Comparison of ENCODE assay signal across 13 cellular contexts in genomic region chr17:1511290-1511689, GRCh38. TPM values are rescaled to one million over a fixed set of nuclear protein-coding genes. Genes with fewer than 3 reads are reported as not detected.
DNase-seq lines count a peak whose midpoint lies in the region; ATAC-seq and TF ChIP-seq lines count a peak whose summit lies in the region.
"Had no signal": no experiment of that assay in that cellular context is flagged by ENCODE, and none has a peak within 500 bp of the region (broad histone marks: within the 10 kb centered on the region; RNA-seq: fewer than 3 reads in every experiment).

No MANE protein-coding gene starts in this region.

- intact Hi-C loops in ascending aorta (cut with DNase I) (no loop called here), thyroid gland (cut with DNase I) (loop anchor here (10.0 kb wide), 1 partner anchor 236 kb away; the partner anchor contains the start of genes BHLHA9 and TRARG1)

- H3K4me3 ChIP-seq in ascending aorta (no peak overlapping the region), mucosa of stomach (ENCODE audit: low read length) (no peak overlapping the region), thyroid gland (replicated peaks in 1 of 3) (no peak overlapping the region)

- no peak for ATAC-seq in HG02870 (IDR thresholded peaks at IDR 0.05; ENCODE audit: unreplicated experiment)
- ATAC-seq: T-cell had no signal

- H3K9me3 ChIP-seq in ascending aorta (no peaks in the 10 kb centered on the region), mucosa of stomach (ENCODE audit: control insufficient read depth, low read length) (no peaks in the 10 kb centered on the region), thyroid gland (no peaks in the 10 kb centered on the region)

- DNase-seq in ascending aorta (ENCODE audit: low spot score in 2 of 2) (no peak), fibroblast of gingiva (ENCODE audit: low read depth) (peak; percentile 35), thyroid gland (peak in 1 of 2 donors; percentile 25), ACHN (no peak), NOMO-1 treated with dmso at 0.1 percent for 144 hours (lab: John Stamatoyannopoulos, UW; ENCODE audit: unreplicated experiment) (no peak), NCI-H2029 (lab: John Stamatoyannopoulos, UW) (no peak)
- DNase-seq: activated CD4-positive, alpha-beta T cell treated with anti-CD3 and anti-CD28 coated beads, Interleukin-2, amount 50 U/mL, for 48 hours; activated naive CD4-positive, alpha-beta T cell treated with anti-CD3 and anti-CD28 coated beads for 36 hours; effector memory CD4-positive, alpha-beta T cell; NCI-H1694; T-cell had no signal

- WGBS in thyroid gland, 2 donors: 40 to 43% methylated on average over 11 of the region's 11 CpGs

- TF ChIP-seq CTCF in ascending aorta (IDR thresholded peaks at IDR 0.05) (no peak), thyroid gland (IDR thresholded peaks at IDR 0.05) (no peak)

- in situ Hi-C loops in ACHN (cut with HindIII; ENCODE audit: low pct_ligation_motif_present, low pct_unique_long_range_greater_than_20kb, low sequenced_read_pairs): no loop called here

- H3K4me1 ChIP-seq in ascending aorta: peaks cover 16 to 24% of the 10 kb centered on the region in 2 donors
- H3K4me1 ChIP-seq in mucosa of stomach (ENCODE audit: control insufficient read depth, insufficient read depth, low read length): peaks cover 49% of the 10 kb centered on the region
- peaks cover 55 to 85% of the 10 kb centered on the region in 2 donors for H3K4me1 ChIP-seq in thyroid gland

- H3K27me3 ChIP-seq in ascending aorta (no peaks in the 10 kb centered on the region), mucosa of stomach (ENCODE audit: control insufficient read depth, insufficient read depth, low read length) (no peaks in the 10 kb centered on the region), thyroid gland (no peaks in the 10 kb centered on the region)

- H3K9ac ChIP-seq in mucosa of stomach (ENCODE audit: low read length): peak overlapping the region; percentile 47

- H3K36me3 ChIP-seq in ascending aorta (peaks cover 42 to 44% of the 10 kb centered on the region in 2 donors), mucosa of stomach (ENCODE audit: control insufficient read depth, insufficient read depth, low read length) (peaks cover 9% of the 10 kb centered on the region), thyroid gland (peaks cover 13 to 26% of the 10 kb centered on the region in 2 donors)

- no peak for TF ChIP-seq POLR2A in thyroid gland (IDR thresholded peaks at IDR 0.05)

- peak overlapping the region; percentile 80 to 83 for H3K27ac ChIP-seq in ascending aorta
- peak overlapping the region; percentile 82 to 90 (median 88) for H3K27ac ChIP-seq in thyroid gland

RNA-seq across cellular contexts. Expression of gene INPP5K, which starts 5.1 kb away (rescaled TPM):
- total RNA-seq in ascending aorta (73.7 TPM), thyroid gland (100 to 1,000 TPM; 124 to 285 (median 158) TPM)

RNA-seq across cellular contexts. Expression of gene MYO1C, which starts 18.8 kb away (rescaled TPM):
- total RNA-seq in ascending aorta (251 TPM), thyroid gland (100 to 1,000 TPM; 103 to 145 (median 121) TPM)

RNA-seq across cellular contexts. Expression of gene PITPNA, which starts 51.3 kb away (rescaled TPM):
- 15.9 TPM for total RNA-seq in ascending aorta
- total RNA-seq in thyroid gland: 10 to 100 TPM; 49.9 to 64.7 (median 54.2) TPM

RNA-seq across cellular contexts. Expression of gene CRK, which starts 55.3 kb away (rescaled TPM):
- total RNA-seq in ascending aorta: 83.4 TPM
- total RNA-seq in thyroid gland: 100 to 1,000 TPM in 2 of 4 donors, 10 to 100 TPM in 2; 89.6 to 140 (median 98.7) TPM
